25 cellular contexts compared by ENCODE assay signal in the genomic region with DNA sequence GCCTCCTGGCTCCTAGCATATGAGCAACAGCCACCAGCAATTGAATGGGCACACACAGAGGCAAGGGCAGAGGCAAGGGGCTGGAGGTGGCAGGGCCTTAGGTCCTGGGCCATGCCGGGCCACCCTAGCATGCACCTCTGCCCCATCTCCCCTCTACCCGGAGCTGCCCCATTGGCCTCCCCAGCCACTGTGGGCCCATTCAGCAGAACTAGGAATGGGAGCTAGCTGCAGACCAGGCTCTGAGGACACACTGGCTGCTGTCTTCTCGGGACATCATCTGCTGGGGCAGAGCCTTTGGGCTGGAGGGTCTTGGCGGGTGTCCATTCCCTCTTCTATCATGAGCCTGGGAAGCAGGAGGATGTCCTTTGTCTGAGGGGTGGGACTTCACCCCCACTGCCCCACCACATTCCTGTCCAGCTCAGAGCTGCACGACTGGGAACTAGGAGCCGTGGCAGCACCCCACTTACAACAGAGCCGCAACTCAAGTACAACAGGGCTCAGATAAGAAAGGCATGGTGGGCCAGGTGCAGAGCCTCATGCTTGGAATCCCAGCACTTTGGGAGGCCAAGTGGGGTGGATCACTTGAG. TPM values are rescaled to one million over a fixed set of nuclear protein-coding genes. Genes with fewer than 3 reads are reported as not detected.
DNase-seq lines count a peak whose midpoint lies in the region; ATAC-seq, FAIRE-seq and TF ChIP-seq lines count a peak whose summit lies in the region.
"Had no signal": no experiment of that assay in that cellular context is flagged by ENCODE, and none has a peak within 500 bp of the region (broad histone marks: within the 10 kb centered on the region; RNA-seq: fewer than 3 reads in every experiment).

No MANE protein-coding gene starts in this region.

- H3K9me3 ChIP-seq in iPS-15b (ENCODE audit: control insufficient read depth, insufficient read depth, low read length) (no peaks in the 10 kb centered on the region), pancreas (no peaks in the 10 kb centered on the region)
- H3K9me3 ChIP-seq: heart right ventricle, MG63, sigmoid colon, thoracic aorta had no signal

- no peak overlapping the region for H3K4me3 Mint-ChIP-seq in stimulated activated memory B cell treated with anti-CD40 and anti-IgM and Interleukin-4, amounts not matched to agents 10 μg/mL and 1 μg/mL and 100 μg/mL, for 72 hours
- H3K4me3 Mint-ChIP-seq: activated CD4-positive, alpha-beta memory T cell treated with anti-CD3 and anti-CD28 coated beads, Interleukin-2, amount 10 ng/mL, durations not matched to agents 7 days and 5 days; naive B cell; stimulated activated effector memory CD8-positive, alpha-beta T cell treated with anti-CD3 and anti-CD28 coated beads, Interleukin-12 subunit alpha, Interleukin-12 subunit beta, amount 100 ng/mL, for 72 hours; WTC11 had no signal

- peak overlapping the region in 3 of 4 donors; percentile 20 to 53 (median 52) for H3K27ac ChIP-seq in pancreas
- H3K27ac ChIP-seq: C4-2B, heart right ventricle, parathyroid adenoma, sigmoid colon, thoracic aorta had no signal

- H3K27me3 Mint-ChIP-seq in stimulated activated memory B cell treated with anti-CD40 and anti-IgM and Interleukin-4, amounts not matched to agents 10 μg/mL and 1 μg/mL and 100 μg/mL, for 72 hours: peaks cover 12% of the 10 kb centered on the region
- H3K27me3 Mint-ChIP-seq: activated CD4-positive, alpha-beta memory T cell treated with anti-CD3 and anti-CD28 coated beads, Interleukin-2, amount 10 ng/mL, durations not matched to agents 7 days and 5 days had no signal

- peak in 3 of 4 donors; percentile 13 to 26 (median 21) for ATAC-seq in pancreas
- ATAC-seq in stimulated activated memory B cell treated with anti-CD40 and anti-IgM and Interleukin-4, amounts not matched to agents 10 μg/mL and 1 μg/mL and 100 μg/mL, for 72 hours: no peak
- ATAC-seq: stimulated activated effector memory CD8-positive, alpha-beta T cell treated with anti-CD3 and anti-CD28 coated beads, Interleukin-12 subunit alpha, Interleukin-12 subunit beta, amount 100 ng/mL, for 72 hours had no signal

- DNase-seq in H7: peak; percentile 37
- DNase-seq in pancreas: no peak
- no peak for DNase-seq in activated CD4-positive, alpha-beta T cell treated with anti-CD3 and anti-CD28 coated beads, Interleukin-2, amount 50 U/mL, for 48 hours
- DNase-seq in iPS-NIHi7 (ENCODE audit: extremely low spot score): no peak
- DNase-seq: activated CD4-positive, alpha-beta memory T cell treated with anti-CD3 and anti-CD28 coated beads, Interleukin-2, amount 10 ng/mL, durations not matched to agents 7 days and 5 days; activated gamma-delta T cell treated with Interleukin-2 at 50 U/mL for 16 hours; activated T-cell treated with anti-CD3 and anti-CD28 coated beads for 4 hours; cortex of kidney; GF-D8; heart right ventricle; IMR-90; MG63; naive B cell; sigmoid colon; T-helper 9 cell had no signal

- no peaks in the 10 kb centered on the region for H3K36me3 ChIP-seq in H7 (replicated peaks; ENCODE audit: control insufficient read depth, insufficient read depth, low read length)
- H3K36me3 ChIP-seq in iPS-15b (ENCODE audit: control insufficient read depth, insufficient read depth, low read length): no peaks in the 10 kb centered on the region
- H3K36me3 ChIP-seq in pancreas: no peaks in the 10 kb centered on the region
- H3K36me3 ChIP-seq: heart right ventricle, MG63, sigmoid colon, thoracic aorta had no signal

- no peaks in the 10 kb centered on the region for H3K9me3 Mint-ChIP-seq in stimulated activated memory B cell treated with anti-CD40 and anti-IgM and Interleukin-4, amounts not matched to agents 10 μg/mL and 1 μg/mL and 100 μg/mL, for 72 hours
- H3K9me3 Mint-ChIP-seq: activated CD4-positive, alpha-beta memory T cell treated with anti-CD3 and anti-CD28 coated beads, Interleukin-2, amount 10 ng/mL, durations not matched to agents 7 days and 5 days; naive B cell; stimulated activated effector memory CD8-positive, alpha-beta T cell treated with anti-CD3 and anti-CD28 coated beads, Interleukin-12 subunit alpha, Interleukin-12 subunit beta, amount 100 ng/mL, for 72 hours; WTC11 had no signal

- no peak overlapping the region for H3K27ac Mint-ChIP-seq in stimulated activated memory B cell treated with anti-CD40 and anti-IgM and Interleukin-4, amounts not matched to agents 10 μg/mL and 1 μg/mL and 100 μg/mL, for 72 hours
- H3K27ac Mint-ChIP-seq: activated CD4-positive, alpha-beta memory T cell treated with anti-CD3 and anti-CD28 coated beads, Interleukin-2, amount 10 ng/mL, durations not matched to agents 7 days and 5 days; naive B cell; stimulated activated effector memory CD8-positive, alpha-beta T cell treated with anti-CD3 and anti-CD28 coated beads, Interleukin-12 subunit alpha, Interleukin-12 subunit beta, amount 100 ng/mL, for 72 hours; WTC11 had no signal

- intact Hi-C loops in pancreas (cut with DNase I): loop anchor here in 1 of 3 donors (10.0 kb wide), 1 partner anchor 45 kb away; no protein-coding TSS in a partner anchor

- H3K4me1 Mint-ChIP-seq in stimulated activated memory B cell treated with anti-CD40 and anti-IgM and Interleukin-4, amounts not matched to agents 10 μg/mL and 1 μg/mL and 100 μg/mL, for 72 hours: no peaks in the 10 kb centered on the region
- H3K4me1 Mint-ChIP-seq: activated CD4-positive, alpha-beta memory T cell treated with anti-CD3 and anti-CD28 coated beads, Interleukin-2, amount 10 ng/mL, durations not matched to agents 7 days and 5 days had no signal

- no peak for FAIRE-seq in pancreas (lab: Jason Lieb, UNC)
- FAIRE-seq: bronchial epithelial cell, endothelial cell of umbilical vein had no signal

- H3K4me1 ChIP-seq in iPS-15b (ENCODE audit: control insufficient read depth, insufficient read depth, low read length): peaks cover 6% of the 10 kb centered on the region
- no peaks in the 10 kb centered on the region for H3K4me1 ChIP-seq in pancreas
- H3K4me1 ChIP-seq: heart right ventricle, parathyroid adenoma, sigmoid colon had no signal

- H3K36me3 Mint-ChIP-seq in stimulated activated memory B cell treated with anti-CD40 and anti-IgM and Interleukin-4, amounts not matched to agents 10 μg/mL and 1 μg/mL and 100 μg/mL, for 72 hours: no peaks in the 10 kb centered on the region
- H3K36me3 Mint-ChIP-seq: naive B cell; stimulated activated effector memory CD8-positive, alpha-beta T cell treated with anti-CD3 and anti-CD28 coated beads, Interleukin-12 subunit alpha, Interleukin-12 subunit beta, amount 100 ng/mL, for 72 hours; WTC11 had no signal

- TF ChIP-seq CTCF in pancreas (IDR thresholded peaks at IDR 0.05): no peak

- H3K9ac ChIP-seq in iPS-15b (ENCODE audit: low read depth, low read length): no peak overlapping the region
- H3K9ac ChIP-seq: parathyroid adenoma had no signal

- H3K4me3 ChIP-seq in H7 (ENCODE audit: insufficient read depth, low read depth, low read length) (no peak overlapping the region), iPS-15b (ENCODE audit: low read depth, low read length) (peak overlapping the region; percentile 26), pancreas (peak overlapping the region in 2 of 4 donors; percentile 12 to 39)
- H3K4me3 ChIP-seq: heart right ventricle, MG63, sigmoid colon, thoracic aorta had no signal

- WGBS in pancreas, 2 donors: 51 to 52% methylated on average over 7 of the region's 7 CpGs

- H3K27me3 ChIP-seq in H7 (ENCODE audit: control insufficient read depth, insufficient read depth, low read length) (no peaks in the 10 kb centered on the region), iPS-15b (ENCODE audit: control insufficient read depth, insufficient read depth, low read length) (no peaks in the 10 kb centered on the region), pancreas (no peaks in the 10 kb centered on the region)
- H3K27me3 ChIP-seq: heart right ventricle, MG63, sigmoid colon had no signal

RNA-seq across cellular contexts. Expression of gene VIL1, which starts 0.8 kb away (rescaled TPM):
- 0.07 and 3.0 TPM in 2 replicates for total RNA-seq in H7 (2014; rRNA removed; shearing (Covaris generic))
- total RNA-seq in pancreas: 10 to 100 TPM; 10.7 to 27.9 (median 17.6) TPM
- 10 to 100 TPM; 10.1 to 12.6 TPM for polyA plus RNA-seq in pancreas
- total RNA-seq: activated CD4-positive, alpha-beta memory T cell treated with anti-CD3 and anti-CD28 coated beads, Interleukin-2, amount 10 ng/mL, durations not matched to agents 7 days and 5 days; bronchial epithelial cell; endothelial cell of umbilical vein; heart right ventricle; IMR-90; lung microvascular endothelial cell had no signal
- polyA plus RNA-seq: endothelial cell of umbilical vein, IMR-90 had no signal

RNA-seq across cellular contexts. Expression of gene CTDSP1, which starts 20.1 kb away (rescaled TPM):
- total RNA-seq in H7 (2014; rRNA removed; shearing (Covaris generic)): 25.4 and 29.9 TPM in 2 replicates
- 10 to 100 TPM; 54.2 to 90.8 (median 71.5) TPM for total RNA-seq in pancreas
- 10 to 100 TPM; 76.0 to 89.8 TPM for polyA plus RNA-seq in pancreas

RNA-seq across cellular contexts. Expression of gene SLC11A1, which starts 37.6 kb away (rescaled TPM):
- not detected in 2 replicates for total RNA-seq in H7 (2014; rRNA removed; shearing (Covaris generic))
- total RNA-seq in pancreas: 10 to 100 TPM in 2 of 6 donors, 1 to 10 TPM in 3, under 1 TPM in 1; 0.51 to 16.2 (median 5.6) TPM
- polyA plus RNA-seq in pancreas: 1 to 10 TPM; 3.9 to 6.4 TPM
- total RNA-seq: endothelial cell of umbilical vein had no signal
